In genomic region chr4:109043286-109043685, GRCh38 we compare ENCODE assay signal across 18 cellular contexts.
DNase-seq lines count a peak whose midpoint lies in the region; ATAC-seq and TF ChIP-seq lines count a peak whose summit lies in the region.
"Had no signal": no experiment of that assay in that cellular context is flagged by ENCODE, and none has a peak within 500 bp of the region (broad histone marks: within the 10 kb centered on the region; RNA-seq: fewer than 3 reads in every experiment).

No MANE protein-coding gene starts in this region.

- no peaks in the 10 kb centered on the region for H3K36me3 ChIP-seq in HEK293 (ENCODE audit: control insufficient read depth in 2 of 2, insufficient read depth in 1 of 2, low read length in 2 of 2)
- H3K36me3 ChIP-seq: BLaER1 had no signal

- CTCF ChIA-PET in HEK293 (lab: Yijun Ruan, JAX) = interaction anchor here (0.7 kb wide), 1 partner anchor 10 kb away, joined by 3 read pairs; no protein-coding TSS in a partner anchor

- no peaks in the 10 kb centered on the region for H3K9me3 ChIP-seq in HEK293 (ENCODE audit: control insufficient read depth, insufficient read depth, low read depth, low read length)
- H3K9me3 ChIP-seq: Caco-2 had no signal

- no peak for ATAC-seq in HG02571 (IDR thresholded peaks at IDR 0.05; ENCODE audit: unreplicated experiment)
- ATAC-seq: CD8-positive, alpha-beta T cell had no signal

- H3K4me1 ChIP-seq in HEK293 (ENCODE audit: control insufficient read depth, insufficient read depth, low read length) = no peaks in the 10 kb centered on the region
- H3K4me1 ChIP-seq: BLaER1, Caco-2 had no signal

- no peak overlapping the region for H3K4me3 ChIP-seq in HEK293 (ENCODE audit: low read depth, low read length)
- H3K4me3 ChIP-seq: BLaER1, GM23248 had no signal

- no peak overlapping the region for H3K27ac ChIP-seq in HEK293 (ENCODE audit: extremely low read depth, low read depth, low read length)
- H3K27ac ChIP-seq: 22Rv1, BLaER1, C4-2B, GM23248 had no signal

- DNase-seq in NCI-H1417 (lab: John Stamatoyannopoulos, UW) (peak in 2 of 3 experiments; percentile 6 to 57), NCI-H1417 treated with DMSO at 0.1 percent for 48 hours (lab: John Stamatoyannopoulos, UW) (no peak), NCI-H69 (lab: John Stamatoyannopoulos, UW) (peak; percentile 3)
- DNase-seq in activated CD8-positive, alpha-beta memory T cell treated with anti-CD3 and anti-CD28 coated beads for 24 hours = no peak
- DNase-seq: Caco-2; CD4-positive, CD25-positive, alpha-beta regulatory T cell; CD8-positive, alpha-beta T cell; DMS153; DND-41; GM23248; H7; HCEC 1CT; HFFc6 had no signal

- POLR2A ChIA-PET in HEK293 (lab: Yijun Ruan, JAX) = no interaction called here

- TF ChIP-seq CTCF in HEK293 (tag by site-specific recombination; IDR thresholded peaks at IDR 0.05) = no peak

TF ChIP-seq in HEK293, 187 proteins besides CTCF, POLR2A, EP300 and RAD21:
- TF ChIP-seq MYNN (tag by site-specific recombination; IDR thresholded peaks at IDR 0.05; ENCODE audit: borderline replicate concordance) (no peak), SP7 (tag by site-specific recombination; IDR thresholded peaks at IDR 0.05) (peak; percentile 46; the same call in 1 of the 2 replicates)

Comparison
In these comparisons a context has a peak if more than half of its experiments do, and no peak if none do; other contexts are left out.
1. DNase-seq: peak in NCI-H1417 (2 of 3) and NCI-H69 (single experiment); none in NCI-H1417 treated with DMSO at 0.1 percent for 48 hours (single experiment) and activated CD8-positive, alpha-beta memory T cell treated with anti-CD3 and anti-CD28 coated beads for 24 hours (single experiment).